In the genomic region with DNA sequence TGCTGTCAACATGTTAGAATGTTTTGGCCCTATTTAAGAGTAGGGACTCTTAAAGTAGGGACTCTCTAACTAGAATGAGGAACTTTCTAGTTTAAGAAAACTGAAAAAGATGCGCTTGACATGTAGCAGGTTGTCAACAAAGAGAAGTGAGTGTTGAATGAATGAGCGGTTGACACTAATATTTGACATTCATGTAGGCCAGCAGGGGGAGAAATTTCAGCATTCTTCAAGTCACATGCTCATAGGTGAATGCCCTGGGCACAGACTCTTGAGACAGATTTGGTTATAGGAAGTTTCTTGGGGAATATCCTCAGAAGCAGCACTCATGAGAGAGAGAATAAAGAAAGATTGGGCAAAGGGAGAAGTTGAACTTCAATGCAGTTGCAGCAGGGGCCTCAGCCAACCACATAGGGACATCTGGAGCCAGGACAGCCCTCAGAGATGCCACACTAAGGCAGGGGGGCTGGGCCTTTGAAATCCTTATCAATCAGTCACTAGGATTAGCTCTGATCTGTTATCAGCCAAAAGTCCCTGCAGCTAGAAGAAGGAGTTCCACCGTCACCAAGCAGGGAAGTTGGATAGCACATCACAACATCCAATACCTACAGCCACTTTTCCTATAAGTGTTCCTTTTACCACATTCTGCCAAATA, we compare ENCODE assay signal across 9 cellular contexts.
DNase-seq lines count a peak whose midpoint lies in the region; ATAC-seq, FAIRE-seq and TF ChIP-seq lines count a peak whose summit lies in the region.
"Had no signal": no experiment of that assay in that cellular context is flagged by ENCODE, and none has a peak within 500 bp of the region (broad histone marks: within the 10 kb centered on the region; RNA-seq: fewer than 3 reads in every experiment).

No MANE protein-coding gene starts in this region.

- no peaks in the 10 kb centered on the region for H3K27me3 ChIP-seq in HepG2 (ENCODE audit: control insufficient read depth in 1 of 2, insufficient read depth in 2 of 2, low read length in 2 of 2)

- TF ChIP-seq POLR2A in NB4 (IDR thresholded peaks at IDR 0.05; ENCODE audit: extremely low read depth, insufficient read length) (no peak), HepG2 (IDR thresholded peaks at IDR 0.05; ENCODE audit: insufficient read depth in 1 of 2, low read depth in 2 of 2, low read length in 2 of 2) (no peak)

- no TSS peak for BruUV-seq in HepG2 (replicated peaks; lab: Mats Ljungman, UMichigan)

- H2AFZ ChIP-seq in HepG2 (ENCODE audit: low read length) = no peak overlapping the region
- H2AFZ ChIP-seq: GM23248 had no signal

- H3K4me1 Mint-ChIP-seq in T-cell = no peaks in the 10 kb centered on the region

- H3K9ac ChIP-seq in HepG2 (ENCODE audit: insufficient read depth, low read depth, low read length) = no peak overlapping the region
- H3K9ac ChIP-seq: GM23248 had no signal

- DNase-seq in NB4 (ENCODE audit: low read depth) = peak; percentile 40
- peak; percentile 35 for DNase-seq in HepG2 (ENCODE audit: low spot score)
- DNase-seq in T-cell = no peak
- no peak for DNase-seq in Right ventricle myocardium superior
- DNase-seq in HCEC 1CT = no peak
- DNase-seq in ecto neural progenitor cell (ENCODE audit: low spot score) = no peak
- DNase-seq: GM23248 had no signal

- H3K4me1 ChIP-seq in HepG2 (ENCODE audit: insufficient read depth, low read length) = no peaks in the 10 kb centered on the region

- H3K9me3 ChIP-seq in HepG2 (ENCODE audit: low read length) = peaks cover 5% of the 10 kb centered on the region; the same call in 1 of the 2 replicates

- intact Hi-C loops in HepG2 (cut with micrococcal nuclease; ENCODE audit: unreplicated experiment) (loop anchor here (1.0 kb wide), 2 partner anchors 206 to 736 kb away; no protein-coding TSS in a partner anchor), Right ventricle myocardium superior (cut with DNase I) (no loop called here)

- H3K27ac Mint-ChIP-seq in T-cell = no peak overlapping the region

- in situ Hi-C loops in HepG2 (cut with HindIII; ENCODE audit: extremely low pct_ligation_motif_present, low pct_unique_long_range_greater_than_20kb) = loop anchor here (10.0 to 25.0 kb wide), 2 partner anchors 209 to 746 kb away; no protein-coding TSS in a partner anchor

- POLR2A ChIA-PET in HepG2 (lab: Yijun Ruan, JAX) (no interaction called here), T-cell (lab: Charles Lee) (no interaction called here)

- no peaks in the 10 kb centered on the region for H3K36me3 ChIP-seq in HepG2 (replicated peaks in 1 of 2; ENCODE audit: control insufficient read depth in 1 of 2, insufficient read depth in 2 of 2, low read length in 2 of 2)

- H3K9me3 Mint-ChIP-seq in T-cell = peaks cover 6 to 13% (median 11%) of the 10 kb centered on the region in 3 donors

- peak; percentile 56 for FAIRE-seq in HepG2 (lab: Jason Lieb, UNC)

- H3K79me2 ChIP-seq in HepG2 (ENCODE audit: insufficient read depth, low read length) = no peaks in the 10 kb centered on the region

- no peak for TF ChIP-seq EP300 in HepG2 (IDR thresholded peaks at IDR 0.05; ENCODE audit: low read depth in 2 of 2, low read length in 2 of 2)
- no peak for TF ChIP-seq EP300 in HepG2 (CRISPR knock-in tag; IDR thresholded peaks at IDR 0.05; ENCODE audit: borderline replicate concordance)

- H3K4me3 ChIP-seq in NB4 (ENCODE audit: low read depth, low read length) (no peak overlapping the region), HepG2 (replicated peaks in 1 of 3; ENCODE audit: insufficient read depth in 1 of 3, low read depth in 2 of 3, low read length in 3 of 3) (no peak overlapping the region)
- H3K4me3 ChIP-seq: GM23248 had no signal

- no peak overlapping the region for H3K4me2 ChIP-seq in HepG2 (ENCODE audit: low read depth, low read length)

- 4% methylated on average over 3 of the region's 3 CpGs for WGBS in HepG2 (ENCODE audit: low lambda C conversion rate)

- TF ChIP-seq CTCF in NB4 (IDR thresholded peaks at IDR 0.05; ENCODE audit: low read depth, low read length) (peak; percentile 16), HepG2 (CRISPR knock-in tag; IDR thresholded peaks at IDR 0.05) (peak; percentile 59)

- no peak overlapping the region for H3K4me3 Mint-ChIP-seq in T-cell

- ATAC-seq in GM18517 (IDR thresholded peaks at IDR 0.05; ENCODE audit: unreplicated experiment) (peak; percentile 65), HG02642 (IDR thresholded peaks at IDR 0.05; ENCODE audit: poor library complexity, unreplicated experiment) (peak; percentile 88), HepG2 (peak; percentile 83), T-cell (replicated peaks in 1 of 4) (no peak), Right ventricle myocardium superior (ENCODE audit: poor library complexity) (no peak)

- TF ChIP-seq RAD21 in HepG2 (CRISPR knock-in tag; IDR thresholded peaks at IDR 0.05) = no peak; the same call in 1 of the 2 replicates

- H3K27me3 Mint-ChIP-seq in T-cell = no peaks in the 10 kb centered on the region

- H4K20me1 ChIP-seq in HepG2 (ENCODE audit: insufficient read depth, low read length) = no peaks in the 10 kb centered on the region

- CTCF ChIA-PET in HepG2 (lab: Yijun Ruan, JAX; ENCODE audit: low intra/inter-chr PET ratio, low total read pairs) = interaction anchor here (1.4 kb wide), 1 partner anchor 206 kb away, joined by 17 read pairs; no protein-coding TSS in a partner anchor
- CTCF ChIA-PET in T-cell (lab: Charles Lee) = no interaction called here

- H3K27ac ChIP-seq in HepG2 (ENCODE audit: extremely low read length, insufficient read depth, low read length) = no peak overlapping the region
- H3K27ac ChIP-seq: GM23248 had no signal

- no peaks in the 10 kb centered on the region for H3K36me3 Mint-ChIP-seq in T-cell

TF ChIP-seq in HepG2, 621 proteins besides CTCF, POLR2A, EP300 and RAD21:
- TF ChIP-seq TFE3 (CRISPR knock-in tag; IDR thresholded peaks at IDR 0.05) (peak; percentile 61; the same call in 1 of the 2 replicates), SMC3 (IDR thresholded peaks at IDR 0.05; ENCODE audit: low read length) (peak; percentile 48; the same call in 1 of the 2 replicates), ZNF275 (CRISPR knock-in tag; IDR thresholded peaks at IDR 0.05; ENCODE audit: borderline replicate concordance) (no peak), USF2 (IDR thresholded peaks at IDR 0.05; ENCODE audit: low read depth, low read length) (no peak), USF2 (CRISPR knock-in tag; IDR thresholded peaks at IDR 0.05; ENCODE audit: borderline replicate concordance) (peak; percentile 50; the same call in 1 of the 2 replicates), ZNF460 (CRISPR knock-in tag; IDR thresholded peaks at IDR 0.05; ENCODE audit: borderline replicate concordance) (no peak), RCOR2 (CRISPR knock-in tag; IDR thresholded peaks at IDR 0.05) (no peak), STAG1 (CRISPR knock-in tag; IDR thresholded peaks at IDR 0.05) (peak; percentile 48), ZFP41 (CRISPR knock-in tag; IDR thresholded peaks at IDR 0.05; ENCODE audit: borderline replicate concordance) (no peak), ZNF3 (CRISPR knock-in tag; IDR thresholded peaks at IDR 0.05) (peak; percentile 91), SCMH1 (CRISPR knock-in tag; IDR thresholded peaks at IDR 0.05; ENCODE audit: borderline replicate concordance) (no peak)

Comparison
In these comparisons a context has a peak if more than half of its experiments do, and no peak if none do; other contexts are left out.
1. ATAC-seq: peak in GM18517 (single experiment), HG02642 (single experiment) and HepG2 (single experiment); none in T-cell (0 of 4) and Right ventricle myocardium superior (single experiment).
2. DNase-seq: peak in NB4 (single experiment) and HepG2 (single experiment); none in T-cell (0 of 34), Right ventricle myocardium superior (single experiment), HCEC 1CT (single experiment) and ecto neural progenitor cell (single experiment).